In genomic region chr6:151240036-151240685, GRCh38 we compare ENCODE assay signal across 7 cellular contexts. TPM values are rescaled to one million over a fixed set of nuclear protein-coding genes. Genes with fewer than 3 reads are reported as not detected.
DNase-seq lines count a peak whose midpoint lies in the region; ATAC-seq and FAIRE-seq lines count a peak whose summit lies in the region.

No MANE protein-coding gene starts in this region.

- DNase-seq in NCI-H2171 treated with DMSO at 0.1 percent for 48 hours (lab: John Stamatoyannopoulos, UW) (peak; percentile 88), head of caudate nucleus (peak; percentile 44 to 90 (median 72)), occipital lobe (lab: John Stamatoyannopoulos, UW) (peak; percentile 39), urothelium cell line (ENCODE audit: low spot score) (peak; percentile 89), GF-D8 (lab: John Stamatoyannopoulos, UW) (no peak)
- peak; percentile 58 for DNase-seq in activated naive CD8-positive, alpha-beta T cell treated with anti-CD3 and anti-CD28 coated beads for 36 hours

- intact Hi-C loops in head of caudate nucleus (cut with DNase I) = no loop called here

- peaks cover 8% of the 10 kb centered on the region for H3K4me1 Mint-ChIP-seq in activated naive CD8-positive, alpha-beta T cell treated with anti-CD3 and anti-CD28 coated beads for 36 hours

- H3K9me3 Mint-ChIP-seq in activated naive CD8-positive, alpha-beta T cell treated with anti-CD3 and anti-CD28 coated beads for 36 hours = no peaks in the 10 kb centered on the region

- peak overlapping the region; percentile 82 for H3K4me3 Mint-ChIP-seq in activated naive CD8-positive, alpha-beta T cell treated with anti-CD3 and anti-CD28 coated beads for 36 hours

- FAIRE-seq in urothelium cell line (lab: Jason Lieb, UNC) = no peak

- ATAC-seq in GM19351 (IDR thresholded peaks at IDR 0.05; ENCODE audit: unreplicated experiment) = peak; percentile 52

- peak overlapping the region; percentile 42 for H3K27ac Mint-ChIP-seq in activated naive CD8-positive, alpha-beta T cell treated with anti-CD3 and anti-CD28 coated beads for 36 hours

- no peaks in the 10 kb centered on the region for H3K36me3 Mint-ChIP-seq in activated naive CD8-positive, alpha-beta T cell treated with anti-CD3 and anti-CD28 coated beads for 36 hours

- peaks cover 80% of the 10 kb centered on the region for H3K27me3 Mint-ChIP-seq in activated naive CD8-positive, alpha-beta T cell treated with anti-CD3 and anti-CD28 coated beads for 36 hours

RNA-seq across cellular contexts. Expression of gene AKAP12, which starts 0.4 kb away (rescaled TPM):
- 1 to 10 TPM; 1.8 to 2.3 TPM for total RNA-seq in activated naive CD8-positive, alpha-beta T cell treated with anti-CD3 and anti-CD28 coated beads for 36 hours
- 42.9 TPM for total RNA-seq in occipital lobe

Comparison
In these comparisons a context has a peak if more than half of its experiments do, and no peak if none do; other contexts are left out.
1. RNA of gene AKAP12, which starts 0.4 kb away (total RNA-seq): 42.9 TPM in occipital lobe (single experiment); 1.8 to 2.3 TPM in activated naive CD8-positive, alpha-beta T cell treated with anti-CD3 and anti-CD28 coated beads for 36 hours; every median in the first group is over 10 times any median in the second.